In the genomic region with DNA sequence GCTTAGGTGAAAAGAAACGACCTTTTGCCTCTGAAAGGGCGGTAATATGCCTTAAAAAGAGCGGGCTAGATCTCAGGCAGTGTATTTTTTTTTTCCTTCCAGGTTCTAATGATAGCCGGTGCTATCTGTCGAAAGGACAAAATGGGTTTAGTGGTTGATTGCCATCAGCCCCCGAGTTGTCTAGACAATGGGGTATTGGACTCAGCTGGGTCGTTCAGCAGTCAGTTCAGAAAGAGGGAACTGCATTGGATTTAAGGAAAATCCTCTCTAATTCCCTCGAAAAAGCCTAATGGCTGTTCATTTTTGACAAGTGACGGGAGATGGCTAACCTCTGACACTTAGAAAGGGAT, we compare ENCODE assay signal across 8 cellular contexts. TPM values are rescaled to one million over a fixed set of nuclear protein-coding genes. Genes with fewer than 3 reads are reported as not detected.
A peak's percentile ranks its signal among the peaks of the same experiment; 100 is the strongest.
DNase-seq lines count a peak whose midpoint lies in the region; ATAC-seq and TF ChIP-seq lines count a peak whose summit lies in the region.

No MANE protein-coding gene starts in this region.

- intact Hi-C loops in dorsolateral prefrontal cortex (cut with DNase I): loop anchor here (1.0 to 10.0 kb wide), 8 partner anchors 19 to 239 kb away; partner anchors contain the start of genes ABCC5 (in 2 of the 2), DVL3 (in 2 of the 2), PSMD2 (in 2 of the 2) and ABCF3 (in 1 of the 2)

- peaks cover 0 to 52% (median 40%) of the 10 kb centered on the region in 11 experiments; a peak in 20 of 22 replicates for H4K20me1 ChIP-seq in BLaER1 treated with 17β-estradiol and CSF1 and Interleukin-3, amounts not matched to agents 10 nM and 100 nM

- H3K9me3 ChIP-seq in BLaER1 treated with 17β-estradiol and CSF1 and Interleukin-3, amounts not matched to agents 10 nM and 100 nM (replicated peaks in 1 of 11): no peaks in the 10 kb centered on the region

- peak overlapping the region; percentile 85 to 97 (median 95) for H3K9ac ChIP-seq in BLaER1 treated with 17β-estradiol and CSF1 and Interleukin-3, amounts not matched to agents 10 nM and 100 nM

- H3K27ac Mint-ChIP-seq in nephron progenitor cell: peak overlapping the region; percentile 74

- peak overlapping the region; percentile 81 to 95 (median 89) for H3K4me3 ChIP-seq in BLaER1 treated with 17β-estradiol and CSF1 and Interleukin-3, amounts not matched to agents 10 nM and 100 nM
- H3K4me3 ChIP-seq in LNCaP clone FGC (ENCODE audit: low read depth, low read length) (peak overlapping the region; percentile 82), dorsolateral prefrontal cortex (peak overlapping the region; percentile 66 to 99 (median 94))

- peaks cover 35 to 41% (median 39%) of the 10 kb centered on the region in 11 experiments for H3K36me3 ChIP-seq in BLaER1 treated with 17β-estradiol and CSF1 and Interleukin-3, amounts not matched to agents 10 nM and 100 nM

- H3K9me3 Mint-ChIP-seq in nephron progenitor cell: no peaks in the 10 kb centered on the region

- H3K4me3 Mint-ChIP-seq in nephron progenitor cell: peak overlapping the region; percentile 99

- H3K27ac ChIP-seq in BLaER1 treated with 17β-estradiol and CSF1 and Interleukin-3, amounts not matched to agents 10 nM and 100 nM: peak overlapping the region; percentile 69 to 96 (median 93)
- H3K27ac ChIP-seq in dorsolateral prefrontal cortex: peak overlapping the region in 57 of 59 donors; percentile 83 to 99 (median 95)

- no peak for ATAC-seq in GM21367 (IDR thresholded peaks at IDR 0.05; ENCODE audit: unreplicated experiment)
- no peak for ATAC-seq in HG03135 (IDR thresholded peaks at IDR 0.05; ENCODE audit: unreplicated experiment)

- H3K27me3 ChIP-seq in BLaER1 treated with 17β-estradiol and CSF1 and Interleukin-3, amounts not matched to agents 10 nM and 100 nM: no peaks in the 10 kb centered on the region
- no peaks in the 10 kb centered on the region for H3K27me3 ChIP-seq in dorsolateral prefrontal cortex

- peaks cover 20 to 30% (median 26%) of the 10 kb centered on the region in 10 experiments for H3K4me1 ChIP-seq in BLaER1 treated with 17β-estradiol and CSF1 and Interleukin-3, amounts not matched to agents 10 nM and 100 nM

- peak overlapping the region; percentile 83 to 99 (median 94) for H3K4me2 ChIP-seq in BLaER1 treated with 17β-estradiol and CSF1 and Interleukin-3, amounts not matched to agents 10 nM and 100 nM

- TF ChIP-seq CTCF in LNCaP clone FGC (IDR thresholded peaks at IDR 0.05; ENCODE audit: control insufficient read depth, extremely low read depth, insufficient read depth) (no peak), dorsolateral prefrontal cortex (IDR thresholded peaks at IDR 0.05 in 54 of 56, conservative IDR thresholded peaks at IDR 0.05 in 2 of 56; ENCODE audit: low read depth in 1 of 56, partially characterized antibody in 56 of 56) (no peak), nephron progenitor cell (IDR thresholded peaks at IDR 0.05) (no peak)

- H3K27me3 Mint-ChIP-seq in nephron progenitor cell (ENCODE audit: low read depth, poor library complexity): peaks cover 14% of the 10 kb centered on the region

- peaks cover 16% of the 10 kb centered on the region for H3K36me3 Mint-ChIP-seq in nephron progenitor cell (ENCODE audit: low read depth)

- peaks cover 40% of the 10 kb centered on the region for H3K4me1 Mint-ChIP-seq in nephron progenitor cell

- no peak for DNase-seq in LNCaP clone FGC (ENCODE audit: low read depth)
- DNase-seq in dorsolateral prefrontal cortex: no peak
- DNase-seq in nephron progenitor cell: no peak
- no peak for DNase-seq in NCI-H2029 (lab: John Stamatoyannopoulos, UW)
- DNase-seq in Ammon's horn (ENCODE audit: low spot score): no peak

RNA-seq across cellular contexts. Expression of gene EIF2B5, which starts 0.7 kb away (rescaled TPM):
- 10 to 100 TPM; 35.0 to 63.0 (median 44.9) TPM for total RNA-seq in dorsolateral prefrontal cortex

RNA-seq across cellular contexts. Expression of gene DVL3, which starts 19.3 kb away (rescaled TPM):
- 10 to 100 TPM; 48.6 to 82.7 (median 65.1) TPM for total RNA-seq in dorsolateral prefrontal cortex

RNA-seq across cellular contexts. Expression of gene AP2M1, which starts 38.8 kb away (rescaled TPM):
- 100 to 1,000 TPM; 297 to 743 (median 543) TPM for total RNA-seq in dorsolateral prefrontal cortex

RNA-seq across cellular contexts. Expression of gene HTR3E, which starts 39.0 kb away (rescaled TPM):
- total RNA-seq in dorsolateral prefrontal cortex: not detected

RNA-seq across cellular contexts. Expression of gene ABCF3, which starts 50.1 kb away (rescaled TPM):
- total RNA-seq in dorsolateral prefrontal cortex: 100 to 1,000 TPM in 54 of 120 experiments, 10 to 100 TPM in 66; 72.1 to 140 (median 98.1) TPM
